Comparison of ENCODE assay signal across 9 cellular contexts in genomic region chrX:148530464-148531077, GRCh38. TPM values are rescaled to one million over a fixed set of nuclear protein-coding genes. Genes with fewer than 3 reads are reported as not detected.
DNase-seq lines count a peak whose midpoint lies in the region; ATAC-seq and TF ChIP-seq lines count a peak whose summit lies in the region.
"Had no signal": no experiment of that assay in that cellular context is flagged by ENCODE, and none has a peak within 500 bp of the region (broad histone marks: within the 10 kb centered on the region; RNA-seq: fewer than 3 reads in every experiment).

No MANE protein-coding gene starts in this region.

- no peaks in the 10 kb centered on the region for H3K27me3 Mint-ChIP-seq in activated CD8-positive, alpha-beta T cell treated with anti-CD3 and anti-CD28 coated beads, Interleukin-2, amount 10 ng/mL, durations not matched to agents 7 days and 5 days (ENCODE audit: low read depth)
- H3K27me3 Mint-ChIP-seq in stimulated activated memory B cell treated with anti-CD40 and anti-IgM and Interleukin-4, amounts not matched to agents 10 μg/mL and 1 μg/mL and 100 μg/mL, for 72 hours = no peaks in the 10 kb centered on the region
- H3K27me3 Mint-ChIP-seq: activated naive CD8-positive, alpha-beta T cell had no signal

- no peak overlapping the region for H3K4me3 ChIP-seq in DND-41 (ENCODE audit: low read depth in 1 of 2, low read length in 2 of 2)
- H3K4me3 ChIP-seq in HCT116 (replicated peaks in 1 of 2; ENCODE audit: low read depth in 1 of 2, low read length in 2 of 2) = no peak overlapping the region
- H3K4me3 ChIP-seq in mucosa of descending colon = no peak overlapping the region
- H3K4me3 ChIP-seq in suprapubic skin = no peak overlapping the region

- peak; percentile 60 for TF ChIP-seq CTCF in DND-41 (IDR thresholded peaks at IDR 0.05; ENCODE audit: borderline replicate concordance, extremely low read depth, low read length, poor library complexity, severe bottlenecking)
- peak in 2 of 3 experiments; percentile 45 to 48; a peak in 4 of 6 replicates for TF ChIP-seq CTCF in HCT116 (IDR thresholded peaks at IDR 0.05 in 2 of 3, conservative IDR thresholded peaks at IDR 0.05 in 1 of 3; ENCODE audit: borderline replicate concordance in 1 of 3, insufficient read depth in 1 of 3, low read depth in 2 of 3, low read length in 2 of 3)
- peak; percentile 17 for TF ChIP-seq CTCF in mucosa of descending colon (IDR thresholded peaks at IDR 0.05)
- TF ChIP-seq CTCF in suprapubic skin (IDR thresholded peaks at IDR 0.05) = peak in 1 of 2 donors; percentile 47

- H3K9ac ChIP-seq in DND-41 (ENCODE audit: low read depth, low read length) (no peak overlapping the region), HCT116 (ENCODE audit: low read length) (no peak overlapping the region)

- TF ChIP-seq EP300 in suprapubic skin (IDR thresholded peaks at IDR 0.05) = no peak

- no peaks in the 10 kb centered on the region for H3K9me3 Mint-ChIP-seq in activated CD8-positive, alpha-beta T cell treated with anti-CD3 and anti-CD28 coated beads, Interleukin-2, amount 10 ng/mL, durations not matched to agents 7 days and 5 days (ENCODE audit: insufficient read depth)
- no peaks in the 10 kb centered on the region for H3K9me3 Mint-ChIP-seq in stimulated activated memory B cell treated with anti-CD40 and anti-IgM and Interleukin-4, amounts not matched to agents 10 μg/mL and 1 μg/mL and 100 μg/mL, for 72 hours

- H3K9me3 ChIP-seq in DND-41 (ENCODE audit: insufficient read depth, low read length, severe bottlenecking) (no peaks in the 10 kb centered on the region), HCT116 (ENCODE audit: control insufficient read depth in 1 of 2, insufficient read depth in 1 of 2, low read depth in 1 of 2, low read length in 2 of 2) (no peaks in the 10 kb centered on the region), mucosa of descending colon (no peaks in the 10 kb centered on the region), suprapubic skin (no peaks in the 10 kb centered on the region)

- no peak overlapping the region for H3K4me3 Mint-ChIP-seq in activated CD8-positive, alpha-beta T cell treated with anti-CD3 and anti-CD28 coated beads, Interleukin-2, amount 10 ng/mL, durations not matched to agents 7 days and 5 days
- H3K4me3 Mint-ChIP-seq in stimulated activated memory B cell treated with anti-CD40 and anti-IgM and Interleukin-4, amounts not matched to agents 10 μg/mL and 1 μg/mL and 100 μg/mL, for 72 hours = no peak overlapping the region
- H3K4me3 Mint-ChIP-seq: activated naive CD8-positive, alpha-beta T cell had no signal

- BruUV-seq in HCT116 (replicated peaks; lab: Mats Ljungman, UMichigan) = no TSS peak

- CTCF ChIA-PET in HCT116 (lab: Charles Lee) = no interaction called here
- CTCF ChIA-PET in activated CD8-positive, alpha-beta T cell treated with anti-CD3 and anti-CD28 coated beads, Interleukin-2, amount 10 ng/mL, durations not matched to agents 7 days and 5 days (lab: Charles Lee) = interaction anchor here (0.6 to 1.6 kb wide), 5 partner anchors 14 to 397 kb away, joined by 3 to 4 read pairs (median 3); no protein-coding TSS in a partner anchor

- no peaks in the 10 kb centered on the region for H4K20me1 ChIP-seq in DND-41 (ENCODE audit: insufficient read depth, low read length)
- H4K20me1 ChIP-seq in HCT116 (ENCODE audit: insufficient read depth) = no peaks in the 10 kb centered on the region

- no peak for ATAC-seq in DND-41 (ENCODE audit: insufficient read depth, low read depth)
- ATAC-seq in HCT116 = no peak
- ATAC-seq in activated CD8-positive, alpha-beta T cell treated with anti-CD3 and anti-CD28 coated beads, Interleukin-2, amount 10 ng/mL, durations not matched to agents 7 days and 5 days = no peak
- no peak for ATAC-seq in mucosa of descending colon
- ATAC-seq in HG03039 (IDR thresholded peaks at IDR 0.05; ENCODE audit: unreplicated experiment) = no peak
- no peak for ATAC-seq in stimulated activated memory B cell treated with anti-CD40 and anti-IgM and Interleukin-4, amounts not matched to agents 10 μg/mL and 1 μg/mL and 100 μg/mL, for 72 hours

- H2AFZ ChIP-seq in DND-41 (ENCODE audit: low read depth, low read length) (no peak overlapping the region), HCT116 (ENCODE audit: low read depth, low read length, poor library complexity, severe bottlenecking) (no peak overlapping the region)

- H3K27me3 ChIP-seq in DND-41 (ENCODE audit: insufficient read depth, low read length, poor library complexity) (no peaks in the 10 kb centered on the region), HCT116 (ENCODE audit: insufficient read depth, low read length) (no peaks in the 10 kb centered on the region), suprapubic skin (no peaks in the 10 kb centered on the region)

- 30% methylated on average over 2 of the region's 2 CpGs for WGBS in suprapubic skin

- RAD21 ChIA-PET in HCT116 (lab: Charles Lee; ENCODE audit: low non-redundant PET in 1 of 2, low total read pairs in 2 of 2, uncharacterized antibody in 2 of 2, unreplicated experiment in 2 of 2) = no interaction called here

- TF ChIP-seq POLR2A in HCT116 (IDR thresholded peaks at IDR 0.05; ENCODE audit: borderline replicate concordance, extremely low read depth, insufficient read depth, insufficient read length) (no peak), suprapubic skin (IDR thresholded peaks at IDR 0.05) (no peak)

- H3K79me2 ChIP-seq in DND-41 (ENCODE audit: insufficient read depth, low read length) = peaks cover 29% of the 10 kb centered on the region
- H3K79me2 ChIP-seq in HCT116 (ENCODE audit: insufficient read depth, low read length) = no peaks in the 10 kb centered on the region

- intact Hi-C loops in HCT116 (cut with micrococcal nuclease) = no loop called here
- intact Hi-C loops in mucosa of descending colon (cut with DNase I, micrococcal nuclease) = no loop called here

- H3K36me3 Mint-ChIP-seq in activated CD8-positive, alpha-beta T cell treated with anti-CD3 and anti-CD28 coated beads, Interleukin-2, amount 10 ng/mL, durations not matched to agents 7 days and 5 days (ENCODE audit: low read depth) = no peaks in the 10 kb centered on the region
- no peaks in the 10 kb centered on the region for H3K36me3 Mint-ChIP-seq in stimulated activated memory B cell treated with anti-CD40 and anti-IgM and Interleukin-4, amounts not matched to agents 10 μg/mL and 1 μg/mL and 100 μg/mL, for 72 hours

- H3K9me2 ChIP-seq in HCT116 (ENCODE audit: insufficient read depth) = no peaks in the 10 kb centered on the region

- POLR2A ChIA-PET in HCT116 (lab: Charles Lee) = no interaction called here
- POLR2A ChIA-PET in activated CD8-positive, alpha-beta T cell treated with anti-CD3 and anti-CD28 coated beads, Interleukin-2, amount 10 ng/mL, durations not matched to agents 7 days and 5 days (lab: Charles Lee) = interaction anchor here (0.6 kb wide), 1 partner anchor 128 kb away, joined by 3 read pairs; no protein-coding TSS in a partner anchor

- DNase-seq in DND-41 = peak; percentile 14
- no peak for DNase-seq in HCT116 (ENCODE audit: low read depth, low spot score)
- peak; percentile 21 for DNase-seq in activated CD8-positive, alpha-beta T cell treated with anti-CD3 and anti-CD28 coated beads, Interleukin-2, amount 10 ng/mL, durations not matched to agents 7 days and 5 days
- DNase-seq in mucosa of descending colon = peak in 1 of 3 donors; percentile 28
- no peak for DNase-seq in suprapubic skin (ENCODE audit: low spot score in 2 of 2)
- DNase-seq in ureter (ENCODE audit: low spot score) = no peak

- H3K36me3 ChIP-seq in DND-41 (ENCODE audit: insufficient read depth, low read length) (no peaks in the 10 kb centered on the region; the same call in 1 of the 2 replicates), HCT116 (ENCODE audit: control insufficient read depth in 1 of 2, insufficient read depth in 2 of 2, low read length in 2 of 2) (no peaks in the 10 kb centered on the region), mucosa of descending colon (ENCODE audit: low read depth) (no peaks in the 10 kb centered on the region), suprapubic skin (no peaks in the 10 kb centered on the region)

- H3K4me2 ChIP-seq in DND-41 (ENCODE audit: insufficient read depth, low read length) = no peak overlapping the region
- H3K4me2 ChIP-seq in HCT116 (ENCODE audit: low read length) = no peak overlapping the region

- no peak overlapping the region for H3K27ac Mint-ChIP-seq in activated CD8-positive, alpha-beta T cell treated with anti-CD3 and anti-CD28 coated beads, Interleukin-2, amount 10 ng/mL, durations not matched to agents 7 days and 5 days
- no peak overlapping the region for H3K27ac Mint-ChIP-seq in stimulated activated memory B cell treated with anti-CD40 and anti-IgM and Interleukin-4, amounts not matched to agents 10 μg/mL and 1 μg/mL and 100 μg/mL, for 72 hours
- H3K27ac Mint-ChIP-seq: activated naive CD8-positive, alpha-beta T cell had no signal

- no peaks in the 10 kb centered on the region for H3K4me1 Mint-ChIP-seq in activated CD8-positive, alpha-beta T cell treated with anti-CD3 and anti-CD28 coated beads, Interleukin-2, amount 10 ng/mL, durations not matched to agents 7 days and 5 days (ENCODE audit: low read depth)
- H3K4me1 Mint-ChIP-seq in stimulated activated memory B cell treated with anti-CD40 and anti-IgM and Interleukin-4, amounts not matched to agents 10 μg/mL and 1 μg/mL and 100 μg/mL, for 72 hours = no peaks in the 10 kb centered on the region

- no peaks in the 10 kb centered on the region for H3K4me1 ChIP-seq in DND-41 (ENCODE audit: insufficient read depth, low read length)
- no peaks in the 10 kb centered on the region for H3K4me1 ChIP-seq in HCT116 (ENCODE audit: control insufficient read depth in 1 of 2, insufficient read depth in 2 of 2, low read length in 2 of 2)
- H3K4me1 ChIP-seq in mucosa of descending colon (ENCODE audit: low read depth) = no peaks in the 10 kb centered on the region
- no peaks in the 10 kb centered on the region for H3K4me1 ChIP-seq in suprapubic skin

- H3K27ac ChIP-seq in DND-41 (ENCODE audit: low read length) = no peak overlapping the region
- H3K27ac ChIP-seq in HCT116 (ENCODE audit: low read depth, low read length) = no peak overlapping the region
- no peak overlapping the region for H3K27ac ChIP-seq in suprapubic skin

- TF ChIP-seq RAD21 in HCT116 (IDR thresholded peaks at IDR 0.05; ENCODE audit: low read depth) = no peak

TF ChIP-seq in HCT116, 20 proteins besides CTCF, POLR2A, EP300 and RAD21 (continues in another document):
- no peak for TF ChIP-seq TCF7L2 (IDR thresholded peaks at IDR 0.05; ENCODE audit: borderline replicate concordance, extremely low read depth, insufficient read depth, insufficient read length)
- TF ChIP-seq SRF (IDR thresholded peaks at IDR 0.05; ENCODE audit: low read depth) = no peak
- TF ChIP-seq ATF3 (IDR thresholded peaks at IDR 0.05) = no peak

RNA-seq across cellular contexts. Expression of gene AFF2, which starts 30.2 kb away (rescaled TPM):
- total RNA-seq in HCT116 (2021; ENCODE audit: unreplicated experiment) (0.05 TPM), mucosa of descending colon (under 1 TPM in 2 of 3 donors, not detected in 1; 0.29 to 0.63 TPM), suprapubic skin (1 to 10 TPM in 2 of 4 donors, under 1 TPM in 2; 0.72 to 3.0 (median 1.6) TPM), ureter (2.3 TPM)
- polyA plus RNA-seq in HCT116 (2012) = not detected in 2 replicates
- total RNA-seq in activated CD8-positive, alpha-beta T cell treated with anti-CD3 and anti-CD28 coated beads, Interleukin-2, amount 10 ng/mL, durations not matched to agents 7 days and 5 days = under 1 TPM; 0.13 to 0.40 TPM

Comparison
In these comparisons a context has a peak if more than half of its experiments do, and no peak if none do; other contexts are left out.
1. DNase-seq: peak in DND-41 (single experiment) and activated CD8-positive, alpha-beta T cell treated with anti-CD3 and anti-CD28 coated beads, Interleukin-2, amount 10 ng/mL, durations not matched to agents 7 days and 5 days (single experiment); none in HCT116 (single experiment), suprapubic skin (0 of 2) and ureter (single experiment).